Comparison of ENCODE assay signal across 8 cellular contexts in genomic region chr3:42025388-42026138, GRCh38.
DNase-seq lines count a peak whose midpoint lies in the region; ATAC-seq, FAIRE-seq and TF ChIP-seq lines count a peak whose summit lies in the region.

No MANE protein-coding gene starts in this region.

- TF ChIP-seq EP300 in Ishikawa (IDR thresholded peaks at IDR 0.05; ENCODE audit: borderline replicate concordance): no peak

- FAIRE-seq in keratinocyte (lab: Jason Lieb, UNC) (peak; percentile 83), small intestine (lab: Jason Lieb, UNC) (no peak)

- peaks cover 8% of the 10 kb centered on the region for H3F3A ChIP-seq in PC-9 (ENCODE audit: insufficient read depth, low read depth)

- peak; percentile 63 for ATAC-seq in GM19438 (IDR thresholded peaks at IDR 0.05; ENCODE audit: low read depth, unreplicated experiment)

- H3K27ac Mint-ChIP-seq in chondrocyte (ENCODE audit: unreplicated experiment): peak overlapping the region; percentile 100

- H3K9me2 ChIP-seq in PC-9 (ENCODE audit: insufficient read depth): no peaks in the 10 kb centered on the region

- H4K20me1 ChIP-seq in PC-9 (ENCODE audit: insufficient read depth) (no peaks in the 10 kb centered on the region), keratinocyte (ENCODE audit: control insufficient read depth, extremely low read depth, insufficient read depth, low read length) (no peaks in the 10 kb centered on the region)

- no peak overlapping the region for H3K4me3 ChIP-seq in PC-9
- peak overlapping the region in 2 of 3 experiments; percentile 45 to 62 for H3K4me3 ChIP-seq in keratinocyte (ENCODE audit: control insufficient read depth in 2 of 3, extremely low read depth in 1 of 3, insufficient read depth in 2 of 3, low read depth in 1 of 3, low read length in 3 of 3)
- H3K4me3 ChIP-seq in small intestine (ENCODE audit: low read depth in 1 of 2, low read length in 2 of 2): no peak overlapping the region

- H3K27me3 Mint-ChIP-seq in chondrocyte (ENCODE audit: low read depth): no peaks in the 10 kb centered on the region

- no peaks in the 10 kb centered on the region for H3K9me3 Mint-ChIP-seq in chondrocyte (ENCODE audit: low read depth)

- H3K36me3 Mint-ChIP-seq in chondrocyte (ENCODE audit: low read depth): peaks cover 3% of the 10 kb centered on the region

- H3K4me1 ChIP-seq in PC-9 (replicated peaks; ENCODE audit: insufficient read depth) (peaks cover 27% of the 10 kb centered on the region), keratinocyte (ENCODE audit: control insufficient read depth, extremely low read depth, insufficient read depth, low read length) (peaks cover 45% of the 10 kb centered on the region), small intestine (ENCODE audit: control insufficient read depth in 2 of 2, insufficient read depth in 1 of 2, low read depth in 1 of 2, low read length in 1 of 2) (peaks cover 7 to 24% of the 10 kb centered on the region in 2 donors)

- H3K36me3 ChIP-seq in PC-9 (ENCODE audit: low read depth) (no peaks in the 10 kb centered on the region), keratinocyte (ENCODE audit: control insufficient read depth in 2 of 2, extremely low read depth in 1 of 2, insufficient read depth in 2 of 2, low read length in 2 of 2) (no peaks in the 10 kb centered on the region), small intestine (ENCODE audit: control insufficient read depth in 2 of 2, insufficient read depth in 2 of 2, low read length in 2 of 2) (no peaks in the 10 kb centered on the region)

- POLR2A ChIA-PET in PC-9 (lab: Charles Lee; ENCODE audit: unreplicated experiment): interaction anchor here (0.7 to 1.3 kb wide), 2 partner anchors 54 to 1886 kb away, joined by 3 to 4 read pairs; no protein-coding TSS in a partner anchor

- peak overlapping the region; percentile 60 for H3K9ac ChIP-seq in keratinocyte (ENCODE audit: control insufficient read depth, extremely low read depth, insufficient read depth, low read length)

- no peak for TF ChIP-seq RAD21 in Ishikawa (IDR thresholded peaks at IDR 0.05; ENCODE audit: low read depth)

- intact Hi-C loops in PC-9 (cut with micrococcal nuclease; ENCODE audit: unreplicated experiment): no loop called here

- DNase-seq in CD1c-positive myeloid dendritic cell (ENCODE audit: extremely low spot score): peak; percentile 92
- peak in 1 of 2 experiments; percentile 42 for DNase-seq in PC-9
- DNase-seq in chondrocyte (ENCODE audit: low spot score): no peak
- no peak for DNase-seq in keratinocyte (ENCODE audit: low read depth, low spot score)
- peak; percentile 89 for DNase-seq in small intestine
- no peak for DNase-seq in LoVo (ENCODE audit: low spot score)

- H3K4me3 Mint-ChIP-seq in chondrocyte (ENCODE audit: unreplicated experiment): peak overlapping the region; percentile 71

- CTCF ChIA-PET in PC-9 (lab: Charles Lee): interaction anchor here (0.6 to 1.1 kb wide), 2 partner anchors 92 to 1126 kb away, joined by 3 read pairs; no protein-coding TSS in a partner anchor

- H3K27me3 ChIP-seq in PC-9 (ENCODE audit: insufficient read depth, low read depth): no peaks in the 10 kb centered on the region
- H3K27me3 ChIP-seq in keratinocyte (ENCODE audit: control insufficient read depth, extremely low read depth, insufficient read depth, low read length): no peaks in the 10 kb centered on the region
- H3K27me3 ChIP-seq in small intestine (ENCODE audit: control insufficient read depth in 2 of 2, insufficient read depth in 2 of 2, low read length in 2 of 2): no peaks in the 10 kb centered on the region

- 2 to 17% (median 3%) methylated on average over 7 of the region's 7 CpGs for WGBS in small intestine, 3 donors

- H3K27ac ChIP-seq in PC-9 (no peak overlapping the region), keratinocyte (ENCODE audit: control insufficient read depth, insufficient read depth, low read length) (peak overlapping the region; percentile 83), small intestine (ENCODE audit: low read depth in 1 of 2, low read length in 1 of 2) (peak overlapping the region; percentile 36 to 93)

- H3K4me2 ChIP-seq in PC-9 (peak overlapping the region; percentile 31), keratinocyte (ENCODE audit: control insufficient read depth, extremely low read depth, insufficient read depth, low read depth, low read length) (peak overlapping the region; percentile 81)

- H3K79me2 ChIP-seq in PC-9 (ENCODE audit: low read depth) (peaks cover 17% of the 10 kb centered on the region), keratinocyte (ENCODE audit: control insufficient read depth, insufficient read depth, low read length) (peaks cover 77% of the 10 kb centered on the region)

- H2AFZ ChIP-seq in PC-9 (no peak overlapping the region), keratinocyte (ENCODE audit: control insufficient read depth, low read length) (no peak overlapping the region)

- dilution Hi-C loops in keratinocyte (cut with MboI; ENCODE audit: extremely low pct_ligation_motif_present, low sequenced_read_pairs): no loop called here

- no peaks in the 10 kb centered on the region for H3K9me3 ChIP-seq in PC-9 (ENCODE audit: insufficient read depth, low read depth)
- no peaks in the 10 kb centered on the region for H3K9me3 ChIP-seq in keratinocyte (ENCODE audit: control insufficient read depth, low read depth, low read length)
- H3K9me3 ChIP-seq in small intestine (ENCODE audit: control insufficient read depth, low read depth): no peaks in the 10 kb centered on the region

- no peak for TF ChIP-seq CTCF in PC-9 (conservative IDR thresholded peaks at IDR 0.05)
- peak; percentile 7 for TF ChIP-seq CTCF in chondrocyte (IDR thresholded peaks at IDR 0.05)
- no peak for TF ChIP-seq CTCF in keratinocyte (optimal IDR thresholded peaks at IDR 0.05 in 1 of 3, IDR thresholded peaks at IDR 0.05 in 1 of 3, conservative IDR thresholded peaks at IDR 0.05 in 1 of 3; ENCODE audit: extremely low read depth in 1 of 3, insufficient read depth in 2 of 3, low read length in 3 of 3)

- no peaks in the 10 kb centered on the region for H3K9me1 ChIP-seq in keratinocyte (ENCODE audit: control insufficient read depth, extremely low read depth, insufficient read depth, low read length)

- BruUV-seq in PC-9 (replicated peaks; lab: Mats Ljungman, UMichigan): no TSS peak

- H3K4me1 Mint-ChIP-seq in chondrocyte (ENCODE audit: low read depth): peaks cover 65% of the 10 kb centered on the region

TF ChIP-seq in Ishikawa, 13 proteins besides CTCF, POLR2A, EP300 and RAD21:
- TF ChIP-seq EGR1 (IDR thresholded peaks at IDR 0.05) (peak; percentile 35; the same call in 1 of the 2 replicates), USF1 (IDR thresholded peaks at IDR 0.05) (peak; percentile 90), MAX (IDR thresholded peaks at IDR 0.05) (no peak; the same call in 1 of the 2 replicates)

Comparison
In these comparisons a context has a peak if more than half of its experiments do, and no peak if none do; other contexts are left out.
1. DNase-seq: peak in CD1c-positive myeloid dendritic cell (single experiment) and small intestine (single experiment); none in chondrocyte (single experiment), keratinocyte (single experiment) and LoVo (single experiment).
2. H3K4me3 ChIP-seq: peak in keratinocyte (2 of 3); none in PC-9 (single experiment) and small intestine (0 of 2).